Comparison of ENCODE assay signal across 12 cellular contexts in genomic region chr2:41879367-41879871, GRCh38.
DNase-seq lines count a peak whose midpoint lies in the region; ATAC-seq and TF ChIP-seq lines count a peak whose summit lies in the region.
"Had no signal": no experiment of that assay in that cellular context is flagged by ENCODE, and none has a peak within 500 bp of the region (broad histone marks: within the 10 kb centered on the region; RNA-seq: fewer than 3 reads in every experiment).

No MANE protein-coding gene starts in this region.

- H3K4ac ChIP-seq in neuronal stem cell (ENCODE audit: low read length) = no peak overlapping the region

- no peak overlapping the region for H4K8ac ChIP-seq in neuronal stem cell (ENCODE audit: low read depth, low read length)

- no peak overlapping the region for H3K27ac Mint-ChIP-seq in HFFc6
- H3K27ac Mint-ChIP-seq: activated naive CD4-positive, alpha-beta T cell treated with anti-CD3 and anti-CD28 coated beads, Interleukin-2, amount 50 U/mL, for 24 hours had no signal

- no peak overlapping the region for H3K23ac ChIP-seq in neuronal stem cell (ENCODE audit: low read depth, low read length, poor library complexity)

- no peaks in the 10 kb centered on the region for H3K79me1 ChIP-seq in neuronal stem cell (ENCODE audit: low read depth, low read length)

- H2AFZ ChIP-seq in neuronal stem cell (ENCODE audit: low read length) = peak overlapping the region; percentile 58

- H3K4me3 ChIP-seq in neuronal stem cell (ENCODE audit: low read length in 2 of 2) = no peak overlapping the region

- ATAC-seq in HG03039 (IDR thresholded peaks at IDR 0.05; ENCODE audit: unreplicated experiment) (no peak), GM18909 (IDR thresholded peaks at IDR 0.05; ENCODE audit: poor library complexity, unreplicated experiment) (no peak)

- H3K4me3 Mint-ChIP-seq in HFFc6 = no peak overlapping the region
- H3K4me3 Mint-ChIP-seq: activated naive CD4-positive, alpha-beta T cell treated with anti-CD3 and anti-CD28 coated beads, Interleukin-2, amount 50 U/mL, for 24 hours had no signal

- H3K4me1 Mint-ChIP-seq in HFFc6 (ENCODE audit: low read depth) = no peaks in the 10 kb centered on the region
- H3K4me1 Mint-ChIP-seq: activated naive CD4-positive, alpha-beta T cell treated with anti-CD3 and anti-CD28 coated beads, Interleukin-2, amount 50 U/mL, for 24 hours had no signal

- no peaks in the 10 kb centered on the region for H3K36me3 ChIP-seq in neuronal stem cell (replicated peaks in 1 of 2; ENCODE audit: control insufficient read depth in 2 of 2, insufficient read depth in 2 of 2, low read length in 2 of 2)

- no peak overlapping the region for H4K91ac ChIP-seq in neuronal stem cell (ENCODE audit: low read depth, low read length, poor library complexity)

- peak; percentile 44 for DNase-seq in COR-L47 (lab: John Stamatoyannopoulos, UW)
- peak; percentile 82 for DNase-seq in NCI-H187 treated with DMSO at 0.1 percent for 48 hours (lab: John Stamatoyannopoulos, UW)
- DNase-seq in neuronal stem cell (ENCODE audit: low spot score) = no peak
- DNase-seq in RKO (ENCODE audit: low spot score) = no peak
- DNase-seq in HFFc6 = no peak
- DNase-seq: NCI-H2081 treated with DMSO at 0.1 percent for 48 hours had no signal

- no peak overlapping the region for H2BK12ac ChIP-seq in neuronal stem cell (ENCODE audit: low read length)

- H3K27me3 ChIP-seq in neuronal stem cell (ENCODE audit: control insufficient read depth in 3 of 3, insufficient read depth in 3 of 3, low read depth in 1 of 3, low read length in 3 of 3) = no peaks in the 10 kb centered on the region

- H2BK120ac ChIP-seq in neuronal stem cell (ENCODE audit: low read depth, low read length) = no peak overlapping the region

- no CpG with 5 or more reads among the region's 8 CpGs for WGBS in neuronal stem cell (ENCODE audit: extremely low coverage in 2 of 2, insufficient read length in 2 of 2, insufficient replicate concordance in 1 of 2), 2 donors

- H3K9me3 Mint-ChIP-seq in HFFc6 = no peaks in the 10 kb centered on the region
- H3K9me3 Mint-ChIP-seq: activated naive CD4-positive, alpha-beta T cell treated with anti-CD3 and anti-CD28 coated beads, Interleukin-2, amount 50 U/mL, for 24 hours had no signal

- H3K27ac ChIP-seq in cingulate gyrus (ENCODE audit: low read depth, low read length) (peak overlapping the region; percentile 80), neuronal stem cell (replicated peaks; ENCODE audit: low read length) (no peak overlapping the region)
- H3K27ac ChIP-seq: C4-2B, VCaP had no signal

- no peak overlapping the region for H2BK5ac ChIP-seq in neuronal stem cell (ENCODE audit: low read length)

- no peak overlapping the region for H3K14ac ChIP-seq in neuronal stem cell (ENCODE audit: low read length)

- H2AK5ac ChIP-seq in neuronal stem cell (ENCODE audit: low read depth, low read length) = no peak overlapping the region

- peak overlapping the region; percentile 61 for H2BK15ac ChIP-seq in neuronal stem cell (ENCODE audit: low read length)

- H3K4me1 ChIP-seq in neuronal stem cell (ENCODE audit: control insufficient read depth in 2 of 2, insufficient read depth in 1 of 2, low read depth in 1 of 2, low read length in 2 of 2) = peaks cover 13 to 15% of the 10 kb centered on the region in 2 donors

- no peak overlapping the region for H3K4me2 ChIP-seq in neuronal stem cell (ENCODE audit: insufficient read depth, low read length, poor library complexity, severe bottlenecking)

- H3K36me3 Mint-ChIP-seq in HFFc6 (ENCODE audit: low read depth) = no peaks in the 10 kb centered on the region
- H3K36me3 Mint-ChIP-seq: activated naive CD4-positive, alpha-beta T cell treated with anti-CD3 and anti-CD28 coated beads, Interleukin-2, amount 50 U/mL, for 24 hours had no signal

- TF ChIP-seq CTCF in HFFc6 (IDR thresholded peaks at IDR 0.05) = no peak

- no peaks in the 10 kb centered on the region for H3K9me3 ChIP-seq in neuronal stem cell (replicated peaks in 1 of 2; ENCODE audit: control insufficient read depth in 2 of 2, insufficient read depth in 1 of 2, low read depth in 1 of 2, low read length in 2 of 2)

- H3K9ac ChIP-seq in neuronal stem cell (ENCODE audit: low read depth, low read length, poor library complexity) = no peak overlapping the region

- H3K18ac ChIP-seq in neuronal stem cell (ENCODE audit: low read length) = peak overlapping the region; percentile 81

- peaks cover 33% of the 10 kb centered on the region for H3K27me3 Mint-ChIP-seq in HFFc6 (ENCODE audit: insufficient read depth)

Comparison
In these comparisons a context has a peak if more than half of its experiments do, and no peak if none do; other contexts are left out.
1. DNase-seq: peak in COR-L47 (single experiment) and NCI-H187 treated with DMSO at 0.1 percent for 48 hours (single experiment); none in neuronal stem cell (single experiment), RKO (single experiment) and HFFc6 (single experiment).